Comparison of ENCODE assay signal across 9 cellular contexts in the genomic region with DNA sequence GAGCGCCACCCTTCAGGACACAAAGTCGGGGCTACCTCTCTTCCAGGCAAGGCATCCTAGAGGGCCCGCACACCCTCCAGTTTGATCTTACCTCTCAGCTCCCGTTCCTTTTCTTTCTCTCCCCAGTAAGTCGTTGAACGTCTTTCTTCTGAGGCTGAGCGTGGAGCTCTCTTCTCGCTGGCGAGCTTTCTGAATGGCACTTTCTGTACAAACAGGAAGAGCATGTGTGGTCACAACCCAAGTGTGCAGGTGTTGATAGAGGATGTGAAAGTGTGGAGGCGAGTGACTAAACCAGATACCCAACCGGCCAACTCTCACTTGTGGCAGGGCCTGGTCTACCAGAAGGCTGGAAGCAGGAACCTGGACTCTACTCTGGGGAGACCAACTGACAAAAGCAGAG. TPM values are rescaled to one million over a fixed set of nuclear protein-coding genes. Genes with fewer than 3 reads are reported as not detected.
DNase-seq lines count a peak whose midpoint lies in the region; ATAC-seq lines count a peak whose summit lies in the region.
"Had no signal": no experiment of that assay in that cellular context is flagged by ENCODE, and none has a peak within 500 bp of the region (broad histone marks: within the 10 kb centered on the region; RNA-seq: fewer than 3 reads in every experiment).

A gene with protein sequence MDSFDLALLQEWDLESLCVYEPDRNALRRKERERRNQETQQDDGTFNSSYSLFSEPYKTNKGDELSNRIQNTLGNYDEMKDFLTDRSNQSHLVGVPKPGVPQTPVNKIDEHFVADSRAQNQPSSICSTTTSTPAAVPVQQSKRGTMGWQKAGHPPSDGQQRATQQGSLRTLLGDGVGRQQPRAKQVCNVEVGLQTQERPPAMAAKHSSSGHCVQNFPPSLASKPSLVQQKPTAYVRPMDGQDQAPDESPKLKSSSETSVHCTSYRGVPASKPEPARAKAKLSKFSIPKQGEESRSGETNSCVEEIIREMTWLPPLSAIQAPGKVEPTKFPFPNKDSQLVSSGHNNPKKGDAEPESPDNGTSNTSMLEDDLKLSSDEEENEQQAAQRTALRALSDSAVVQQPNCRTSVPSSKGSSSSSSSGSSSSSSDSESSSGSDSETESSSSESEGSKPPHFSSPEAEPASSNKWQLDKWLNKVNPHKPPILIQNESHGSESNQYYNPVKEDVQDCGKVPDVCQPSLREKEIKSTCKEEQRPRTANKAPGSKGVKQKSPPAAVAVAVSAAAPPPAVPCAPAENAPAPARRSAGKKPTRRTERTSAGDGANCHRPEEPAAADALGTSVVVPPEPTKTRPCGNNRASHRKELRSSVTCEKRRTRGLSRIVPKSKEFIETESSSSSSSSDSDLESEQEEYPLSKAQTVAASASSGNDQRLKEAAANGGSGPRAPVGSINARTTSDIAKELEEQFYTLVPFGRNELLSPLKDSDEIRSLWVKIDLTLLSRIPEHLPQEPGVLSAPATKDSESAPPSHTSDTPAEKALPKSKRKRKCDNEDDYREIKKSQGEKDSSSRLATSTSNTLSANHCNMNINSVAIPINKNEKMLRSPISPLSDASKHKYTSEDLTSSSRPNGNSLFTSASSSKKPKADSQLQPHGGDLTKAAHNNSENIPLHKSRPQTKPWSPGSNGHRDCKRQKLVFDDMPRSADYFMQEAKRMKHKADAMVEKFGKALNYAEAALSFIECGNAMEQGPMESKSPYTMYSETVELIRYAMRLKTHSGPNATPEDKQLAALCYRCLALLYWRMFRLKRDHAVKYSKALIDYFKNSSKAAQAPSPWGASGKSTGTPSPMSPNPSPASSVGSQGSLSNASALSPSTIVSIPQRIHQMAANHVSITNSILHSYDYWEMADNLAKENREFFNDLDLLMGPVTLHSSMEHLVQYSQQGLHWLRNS (N-terminal part only) (minus strand): TSS at position 198 of the 400 bp plus-strand sequence. CDS start 38,136 bp downstream, outside the sequence.

- no peaks in the 10 kb centered on the region for H4K20me1 ChIP-seq in BLaER1

- peak; percentile 88 for ATAC-seq in GM19468 (IDR thresholded peaks at IDR 0.05; ENCODE audit: extremely low read depth, unreplicated experiment)
- ATAC-seq in HG03565 (IDR thresholded peaks at IDR 0.05; ENCODE audit: unreplicated experiment) = peak; percentile 97

- H3K9me3 ChIP-seq in BLaER1 (no peaks in the 10 kb centered on the region), SJCRH30 (replicated peaks) (no peaks in the 10 kb centered on the region)

- H3K4me3 ChIP-seq in BLaER1 = peak within 1 kb of the TSS; percentile 70
- H3K4me3 ChIP-seq in SJCRH30 = no peak within 1 kb of the TSS

- H3K9ac ChIP-seq in BLaER1 = peak within 1 kb of the TSS; percentile 85

- H3K27me3 ChIP-seq in BLaER1 (no peaks in the 10 kb centered on the region), SJCRH30 (no peaks in the 10 kb centered on the region)

- DNase-seq in activated T-cell treated with anti-CD3 and anti-CD28 coated beads for 48 hours (ENCODE audit: low read depth) = peak; percentile 57
- DNase-seq in posterior vena cava (ENCODE audit: low spot score) = no peak
- DNase-seq in SJCRH30 = no peak
- no peak for DNase-seq in cerebellar cortex (ENCODE audit: low spot score)
- DNase-seq in NCI-H748 (lab: John Stamatoyannopoulos, UW; ENCODE audit: unreplicated experiment) = no peak

- peak within 1 kb of the TSS; percentile 94 for H3K27ac ChIP-seq in BLaER1
- no peak within 1 kb of the TSS for H3K27ac ChIP-seq in SJCRH30

- H3K4me2 ChIP-seq in BLaER1 = peak within 1 kb of the TSS; percentile 86

- H3K36me3 ChIP-seq in BLaER1 = no peaks in the 10 kb centered on the region
- H3K36me3 ChIP-seq in SJCRH30 = no peaks in the 10 kb centered on the region

- intact Hi-C loops in posterior vena cava (cut with DNase I) = no loop called here

- H3K4me1 ChIP-seq in BLaER1 = peaks cover 83% of the 10 kb centered on the region
- no peaks in the 10 kb centered on the region for H3K4me1 ChIP-seq in SJCRH30

RNA-seq across cellular contexts. Expression of the gene that starts here (rescaled TPM):
- total RNA-seq in posterior vena cava = 10 to 100 TPM; 15.5 to 26.4 TPM
- total RNA-seq in SJCRH30 (2014; rRNA removed; shearing (Covaris generic)) = not detected in 2 replicates
- total RNA-seq: myocyte had no signal

Comparison
In these comparisons a context has a peak if more than half of its experiments do, and no peak if none do; other contexts are left out.
1. RNA of the gene that starts here (total RNA-seq): 15.5 to 26.4 TPM in posterior vena cava; not detected in SJCRH30; every median in the first group is over 10 times any median in the second.